ENCODE assay signal across 23 cellular contexts in genomic region chr7:42217548-42217947, GRCh38. TPM values are rescaled to one million over a fixed set of nuclear protein-coding genes. Genes with fewer than 3 reads are reported as not detected.
"Had no signal": no experiment of that assay in that cellular context is flagged by ENCODE, and none has a peak within 500 bp of the region (broad histone marks: within the 10 kb centered on the region; RNA-seq: fewer than 3 reads in every experiment).

No MANE protein-coding gene starts in this region.

- H3K9me3 ChIP-seq: body of pancreas, gastroesophageal sphincter, heart left ventricle, right lobe of liver, spleen, tibial artery had no signal

- ATAC-seq: activated T-helper 17 cell treated with anti-CD3 and anti-CD28 coated beads, Interleukin-2, amount 50 U/mL, for 72 hours; body of pancreas; gastroesophageal sphincter; heart left ventricle; left lobe of liver; right lobe of liver; stimulated activated naive B cell treated with anti-CD40 and anti-IgM and Interleukin-4, amounts not matched to agents 10 μg/mL and 1 μg/mL and 100 μg/mL, for 72 hours had no signal

- H3K27ac ChIP-seq: body of pancreas, dorsolateral prefrontal cortex, epithelial cell of prostate, heart left ventricle, right lobe of liver, spleen, WERI-Rb-1 had no signal

- DNase-seq: activated CD4-positive, alpha-beta memory T cell treated with anti-CD3 and anti-CD28 coated beads for 36 hours; activated naive CD4-positive, alpha-beta T cell; activated naive CD8-positive, alpha-beta T cell treated with anti-CD3 and anti-CD28 coated beads for 36 hours; activated T-cell treated with anti-CD3 and anti-CD28 coated beads, Interleukin-2, amount 50 U/mL, for 1 hour; amygdala; body of pancreas; central memory CD4-positive, alpha-beta T cell; dorsolateral prefrontal cortex; endodermal cell; heart left ventricle; kidney; right lobe of liver; spleen; stimulated activated naive B cell treated with anti-CD40 and anti-IgM and Interleukin-4, amounts not matched to agents 10 μg/mL and 1 μg/mL and 100 μg/mL, for 72 hours; SW 1271; tibial artery; WERI-Rb-1 had no signal

- H3K4me3 Mint-ChIP-seq: activated CD4-positive, alpha-beta memory T cell treated with anti-CD3 and anti-CD28 coated beads for 36 hours; activated naive CD8-positive, alpha-beta T cell treated with anti-CD3 and anti-CD28 coated beads for 36 hours; activated T-helper 17 cell treated with anti-CD3 and anti-CD28 coated beads, Interleukin-2, amount 50 U/mL, for 72 hours; endodermal cell; stimulated activated naive B cell treated with anti-CD40 and anti-IgM and Interleukin-4, amounts not matched to agents 10 μg/mL and 1 μg/mL and 100 μg/mL, for 72 hours had no signal

- H3K27ac Mint-ChIP-seq: activated CD4-positive, alpha-beta memory T cell treated with anti-CD3 and anti-CD28 coated beads for 36 hours; activated naive CD8-positive, alpha-beta T cell treated with anti-CD3 and anti-CD28 coated beads for 36 hours; activated T-helper 17 cell treated with anti-CD3 and anti-CD28 coated beads, Interleukin-2, amount 50 U/mL, for 72 hours; endodermal cell; stimulated activated naive B cell treated with anti-CD40 and anti-IgM and Interleukin-4, amounts not matched to agents 10 μg/mL and 1 μg/mL and 100 μg/mL, for 72 hours had no signal

- FAIRE-seq: colon, kidney had no signal

- H3K27me3 ChIP-seq: body of pancreas, gastroesophageal sphincter, heart left ventricle, spleen, tibial artery had no signal

- H3K4me1 Mint-ChIP-seq: activated naive CD8-positive, alpha-beta T cell treated with anti-CD3 and anti-CD28 coated beads for 36 hours; activated T-helper 17 cell treated with anti-CD3 and anti-CD28 coated beads, Interleukin-2, amount 50 U/mL, for 72 hours; stimulated activated naive B cell treated with anti-CD40 and anti-IgM and Interleukin-4, amounts not matched to agents 10 μg/mL and 1 μg/mL and 100 μg/mL, for 72 hours had no signal

- H3K9me3 Mint-ChIP-seq: activated CD4-positive, alpha-beta memory T cell treated with anti-CD3 and anti-CD28 coated beads for 36 hours; activated naive CD8-positive, alpha-beta T cell treated with anti-CD3 and anti-CD28 coated beads for 36 hours; activated T-helper 17 cell treated with anti-CD3 and anti-CD28 coated beads, Interleukin-2, amount 50 U/mL, for 72 hours; endodermal cell; stimulated activated naive B cell treated with anti-CD40 and anti-IgM and Interleukin-4, amounts not matched to agents 10 μg/mL and 1 μg/mL and 100 μg/mL, for 72 hours had no signal

- H3K36me3 Mint-ChIP-seq: activated CD4-positive, alpha-beta memory T cell treated with anti-CD3 and anti-CD28 coated beads for 36 hours; activated naive CD8-positive, alpha-beta T cell treated with anti-CD3 and anti-CD28 coated beads for 36 hours; stimulated activated naive B cell treated with anti-CD40 and anti-IgM and Interleukin-4, amounts not matched to agents 10 μg/mL and 1 μg/mL and 100 μg/mL, for 72 hours had no signal

RNA-seq across cellular contexts. Expression of gene GLI3, which starts 19.5 kb away (rescaled TPM):
- total RNA-seq: activated naive CD8-positive, alpha-beta T cell treated with anti-CD3 and anti-CD28 coated beads for 36 hours; T-helper 2 cell treated with Interferon-gamma antibody and Interleukin-4, amounts not matched to agents 100 ng/mL and 5 ng/mL, for 36 hours had no signal
